8 cellular contexts compared by ENCODE assay signal in genomic region chr6:153002613-153003293, GRCh38. TPM values are rescaled to one million over a fixed set of nuclear protein-coding genes. Genes with fewer than 3 reads are reported as not detected.
DNase-seq lines count a peak whose midpoint lies in the region; ATAC-seq and TF ChIP-seq lines count a peak whose summit lies in the region.

A gene with protein sequence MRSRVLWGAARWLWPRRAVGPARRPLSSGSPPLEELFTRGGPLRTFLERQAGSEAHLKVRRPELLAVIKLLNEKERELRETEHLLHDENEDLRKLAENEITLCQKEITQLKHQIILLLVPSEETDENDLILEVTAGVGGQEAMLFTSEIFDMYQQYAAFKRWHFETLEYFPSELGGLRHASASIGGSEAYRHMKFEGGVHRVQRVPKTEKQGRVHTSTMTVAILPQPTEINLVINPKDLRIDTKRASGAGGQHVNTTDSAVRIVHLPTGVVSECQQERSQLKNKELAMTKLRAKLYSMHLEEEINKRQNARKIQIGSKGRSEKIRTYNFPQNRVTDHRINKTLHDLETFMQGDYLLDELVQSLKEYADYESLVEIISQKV (minus strand): TSS chr6:153002709. CDS start chr6:153002685, 24 bp downstream.

- peak; percentile 92 for ATAC-seq in stimulated activated naive CD8-positive, alpha-beta T cell treated with anti-CD3 and anti-CD28 coated beads, Interleukin-15, amount 100 ng/mL, for 72 hours

- DNase-seq in ELR (ENCODE audit: low read depth) (peak; percentile 99), H7 (peak; percentile 90), M059J (ENCODE audit: low read depth) (peak; percentile 99), SIG-M5 (lab: John Stamatoyannopoulos, UW) (peak; percentile 87), activated gamma-delta T cell (lab: John Stamatoyannopoulos, UW) (peak; percentile 54), fibroblast of the conjunctiva (ENCODE audit: low read depth) (peak; percentile 87), nephron progenitor cell (peak; percentile 92)
- peak; percentile 82 to 92 for DNase-seq in stimulated activated naive CD8-positive, alpha-beta T cell treated with anti-CD3 and anti-CD28 coated beads, Interleukin-15, amount 100 ng/mL, for 72 hours

- H3K27me3 Mint-ChIP-seq in nephron progenitor cell (ENCODE audit: low read depth, poor library complexity), result no peaks in the 10 kb centered on the region
- no peaks in the 10 kb centered on the region for H3K27me3 Mint-ChIP-seq in stimulated activated naive CD8-positive, alpha-beta T cell treated with anti-CD3 and anti-CD28 coated beads, Interleukin-15, amount 100 ng/mL, for 72 hours

- H3K36me3 ChIP-seq in H7 (replicated peaks; ENCODE audit: control insufficient read depth, insufficient read depth, low read length), result no peaks in the 10 kb centered on the region; the same call in 1 of the 2 replicates

- peak within 1 kb of the TSS; percentile 96 for H3K4me3 ChIP-seq in H7 (ENCODE audit: insufficient read depth, low read depth, low read length)

- H3K27me3 ChIP-seq in H7 (ENCODE audit: control insufficient read depth, insufficient read depth, low read length), result no peaks in the 10 kb centered on the region

- peaks cover 14% of the 10 kb centered on the region for H3K36me3 Mint-ChIP-seq in nephron progenitor cell (ENCODE audit: low read depth)

- peak within 1 kb of the TSS; percentile 95 for H3K4me3 Mint-ChIP-seq in nephron progenitor cell
- peak within 1 kb of the TSS; percentile 94 to 100 for H3K4me3 Mint-ChIP-seq in stimulated activated naive CD8-positive, alpha-beta T cell treated with anti-CD3 and anti-CD28 coated beads, Interleukin-15, amount 100 ng/mL, for 72 hours

- peaks cover 39% of the 10 kb centered on the region for H3K4me1 Mint-ChIP-seq in nephron progenitor cell
- peaks cover 31% of the 10 kb centered on the region for H3K4me1 Mint-ChIP-seq in stimulated activated naive CD8-positive, alpha-beta T cell treated with anti-CD3 and anti-CD28 coated beads, Interleukin-15, amount 100 ng/mL, for 72 hours

- peak within 1 kb of the TSS; percentile 100 for H3K27ac Mint-ChIP-seq in nephron progenitor cell
- peak within 1 kb of the TSS; percentile 95 to 98 for H3K27ac Mint-ChIP-seq in stimulated activated naive CD8-positive, alpha-beta T cell treated with anti-CD3 and anti-CD28 coated beads, Interleukin-15, amount 100 ng/mL, for 72 hours

- no peaks in the 10 kb centered on the region for H3K9me3 Mint-ChIP-seq in nephron progenitor cell
- H3K9me3 Mint-ChIP-seq in stimulated activated naive CD8-positive, alpha-beta T cell treated with anti-CD3 and anti-CD28 coated beads, Interleukin-15, amount 100 ng/mL, for 72 hours, result peaks cover 4 to 7% of the 10 kb centered on the region in 2 donors

- no peak for TF ChIP-seq CTCF in nephron progenitor cell (IDR thresholded peaks at IDR 0.05)

RNA-seq across cellular contexts. Expression of the gene that starts here (rescaled TPM):
- 8.2 and 11.7 TPM in 2 replicates for total RNA-seq in H7 (2014; rRNA removed; shearing (Covaris generic))
- 20.4 and 27.3 TPM in 2 replicates for total RNA-seq in M059J (2014; rRNA removed; shearing (Covaris generic))

Comparison
In these comparisons a context has a peak if more than half of its experiments do, and no peak if none do; other contexts are left out.
1. Peak in every context shown above with its lines: DNase-seq, ATAC-seq and H3K4me3 ChIP-seq.